ENCODE assay signal across 27 cellular contexts in the genomic region with DNA sequence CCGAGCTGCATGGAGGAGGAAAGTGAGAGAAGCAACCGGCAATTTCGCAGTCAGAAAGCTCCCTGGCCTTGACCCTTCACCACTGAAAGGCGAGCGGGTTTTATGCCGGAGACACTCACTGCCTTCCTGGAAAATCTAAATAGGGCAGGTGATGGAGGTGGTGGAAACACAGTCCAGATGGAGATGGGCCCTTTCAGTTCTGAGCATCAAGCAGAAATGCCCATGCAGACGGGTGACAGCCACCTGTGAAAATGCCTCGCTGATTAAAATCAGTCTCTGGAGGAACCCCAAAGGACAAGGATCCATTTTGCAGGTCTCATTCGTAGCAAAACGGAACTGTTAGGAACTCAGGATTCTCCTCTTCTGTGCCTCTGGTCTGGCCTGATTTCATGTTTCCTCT.
"Had no signal": no experiment of that assay in that cellular context is flagged by ENCODE, and none has a peak within 500 bp of the region (broad histone marks: within the 10 kb centered on the region; RNA-seq: fewer than 3 reads in every experiment).

No MANE protein-coding gene starts in this region.

- H3K36me3 ChIP-seq: neutrophil, pancreas, right lobe of liver, sigmoid colon, suprapubic skin, tibial artery, transverse colon, upper lobe of right lung, uterus had no signal

- ATAC-seq: naive thymus-derived CD8-positive, alpha-beta T cell; natural killer cell treated with Interleukin-12 subunit alpha and Interleukin-12 subunit beta and Interleukin-15 and Interleukin-18, amount 100 ng/mL, for 72 hours; pancreas; psoas muscle; right cardiac atrium; right lobe of liver; stimulated activated memory B cell treated with anti-CD40 and anti-IgM and Interleukin-4, amounts not matched to agents 10 μg/mL and 1 μg/mL and 100 μg/mL, for 72 hours; stimulated activated naive CD8-positive, alpha-beta T cell treated with anti-CD3 and anti-CD28 coated beads, Interleukin-15, amount 100 ng/mL, for 72 hours; stimulated activated naive CD8-positive, alpha-beta T cell treated with anti-CD3 and anti-CD28 coated beads, Interleukin-15, Interleukin-2, amounts not matched to agents 100 U/mL and 50 U/mL, for 24 hours; upper lobe of right lung had no signal

- H3K27ac ChIP-seq: neutrophil, pancreas, psoas muscle, right lobe of liver, sigmoid colon, suprapubic skin, testis, tibial artery, transverse colon, upper lobe of right lung, uterus had no signal

- H3K4me1 ChIP-seq: pancreas, psoas muscle, right lobe of liver, sigmoid colon, suprapubic skin, testis, tibial artery, transverse colon, upper lobe of right lung, uterus had no signal

- H3K4me3 ChIP-seq: pancreas, psoas muscle, right lobe of liver, sigmoid colon, suprapubic skin, testis, tibial artery, transverse colon, upper lobe of right lung, uterus had no signal

- DNase-seq: naive thymus-derived CD8-positive, alpha-beta T cell; nephron progenitor cell; nucleus accumbens; pancreas; psoas muscle; right cardiac atrium; right lobe of liver; sigmoid colon; small intestine; stimulated activated CD4-positive, alpha-beta T cell treated with anti-CD3 and anti-CD28 coated beads, Interleukin-12 subunit alpha, Interleukin-12 subunit beta, amount 100 ng/mL, for 4 hours; stimulated activated CD4-positive, alpha-beta T cell treated with anti-CD3 and anti-CD28 coated beads, Interleukin-1b, Interleukin-23, amount 100 ng/mL, for 48 hours; stimulated activated CD4-positive, alpha-beta T cell treated with anti-CD3 and anti-CD28 coated beads, Interleukin-4, amount 100 ng/mL, for 1 hour; stimulated activated CD4-positive, alpha-beta T cell treated with anti-CD3 and anti-CD28 coated beads, Interleukin-4, amount 100 ng/mL, for 4 hours; stimulated activated CD8-positive, alpha-beta memory T cell treated with anti-CD3 and anti-CD28 coated beads, Interleukin-4, amount 100 ng/mL, for 48 hours; stimulated activated naive CD4-positive, alpha-beta T cell; stimulated activated naive CD8-positive, alpha-beta T cell treated with anti-CD3 and anti-CD28 coated beads, Interleukin-15, amount 100 ng/mL, for 72 hours; stimulated activated naive CD8-positive, alpha-beta T cell treated with anti-CD3 and anti-CD28 coated beads, Interleukin-15, Interleukin-2, amounts not matched to agents 100 U/mL and 50 U/mL, for 24 hours; substantia nigra; testis; tibial artery; transverse colon; upper lobe of right lung; uterus had no signal

- H3K9me3 ChIP-seq: neutrophil, pancreas, right lobe of liver, suprapubic skin, testis, transverse colon, upper lobe of right lung, uterus had no signal

- H3K27me3 ChIP-seq: neutrophil, pancreas, right lobe of liver, testis, transverse colon, upper lobe of right lung, uterus had no signal
